9 cellular contexts compared by ENCODE assay signal in the genomic region with DNA sequence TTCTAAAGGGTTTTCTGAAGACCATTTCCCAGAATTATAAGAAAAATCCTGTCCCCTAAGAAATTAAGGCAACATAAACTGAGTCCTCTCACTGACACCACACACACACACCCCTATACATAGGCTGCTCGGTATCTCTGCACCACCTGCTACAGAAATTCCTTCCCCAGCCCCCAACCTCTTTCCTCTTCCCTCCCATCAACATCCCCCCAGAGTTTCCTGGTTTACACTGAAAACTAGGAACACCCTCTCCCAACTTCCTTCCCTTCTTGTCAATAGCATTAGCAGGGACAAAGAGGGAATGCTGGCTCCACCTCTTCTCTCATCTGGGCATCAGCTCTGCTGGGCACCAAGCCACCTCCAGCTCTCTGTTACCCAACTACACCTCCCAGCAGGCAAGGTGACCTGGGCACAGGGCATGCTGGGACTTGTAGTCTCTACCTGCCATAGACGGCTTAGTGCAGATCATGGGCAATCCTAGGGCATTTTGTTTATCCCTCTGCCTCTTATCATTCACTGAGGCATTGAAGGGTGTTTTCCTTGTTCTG. TPM values are rescaled to one million over a fixed set of nuclear protein-coding genes. Genes with fewer than 3 reads are reported as not detected.
DNase-seq lines count a peak whose midpoint lies in the region; ATAC-seq and TF ChIP-seq lines count a peak whose summit lies in the region.
"Had no signal": no experiment of that assay in that cellular context is flagged by ENCODE, and none has a peak within 500 bp of the region (broad histone marks: within the 10 kb centered on the region; RNA-seq: fewer than 3 reads in every experiment).

No MANE protein-coding gene starts in this region.

- peaks cover 16% of the 10 kb centered on the region for H3K4me1 Mint-ChIP-seq in activated CD4-positive, alpha-beta T cell treated with anti-CD3 and anti-CD28 coated beads, Interleukin-2, amount 10 ng/mL, durations not matched to agents 24 days and 14 days

- no peaks in the 10 kb centered on the region for H3K36me3 Mint-ChIP-seq in activated CD4-positive, alpha-beta T cell treated with anti-CD3 and anti-CD28 coated beads, Interleukin-2, amount 10 ng/mL, durations not matched to agents 24 days and 14 days (ENCODE audit: low read depth)

- intact Hi-C loops in activated CD4-positive, alpha-beta T cell treated with anti-CD3 and anti-CD28 coated beads, Interleukin-2, amount 10 ng/mL, durations not matched to agents 24 days and 14 days (cut with micrococcal nuclease): loop anchor here (2.0 kb wide), 1 partner anchor 95 kb away; no protein-coding TSS in a partner anchor
- intact Hi-C loops in dorsolateral prefrontal cortex (cut with DNase I): loop anchor here (2.0 to 5.0 kb wide), 5 partner anchors 19 to 130 kb away; a partner anchor contains a TSS

- H3K27ac Mint-ChIP-seq in activated CD4-positive, alpha-beta T cell treated with anti-CD3 and anti-CD28 coated beads, Interleukin-2, amount 10 ng/mL, durations not matched to agents 24 days and 14 days: no peak overlapping the region

- no peak overlapping the region for H3K4me3 Mint-ChIP-seq in activated CD4-positive, alpha-beta T cell treated with anti-CD3 and anti-CD28 coated beads, Interleukin-2, amount 10 ng/mL, durations not matched to agents 24 days and 14 days

- ATAC-seq in GM19467 (IDR thresholded peaks at IDR 0.05; ENCODE audit: unreplicated experiment): no peak

- peak overlapping the region; percentile 48 to 99 (median 93) for H3K27ac ChIP-seq in dorsolateral prefrontal cortex
- H3K27ac ChIP-seq: C4-2B had no signal

- no peaks in the 10 kb centered on the region for H3K9me3 Mint-ChIP-seq in activated CD4-positive, alpha-beta T cell treated with anti-CD3 and anti-CD28 coated beads, Interleukin-2, amount 10 ng/mL, durations not matched to agents 24 days and 14 days

- TF ChIP-seq CTCF in dorsolateral prefrontal cortex (IDR thresholded peaks at IDR 0.05 in 54 of 56, conservative IDR thresholded peaks at IDR 0.05 in 2 of 56; ENCODE audit: low read depth in 1 of 56, partially characterized antibody in 56 of 56): peak in 9 of 56 donors; percentile 4 to 33 (median 8)

- peaks cover 0 to 4% (median 0%) of the 10 kb centered on the region in 45 donors for H3K27me3 ChIP-seq in dorsolateral prefrontal cortex

- peak; percentile 24 for DNase-seq in SIG-M5 treated with dmso at 0.1 percent for 504 hours (lab: John Stamatoyannopoulos, UW; ENCODE audit: unreplicated experiment)
- DNase-seq in SIG-M5 (lab: John Stamatoyannopoulos, UW): no peak
- DNase-seq in NCI-H2196 (lab: John Stamatoyannopoulos, UW; ENCODE audit: unreplicated experiment): peak; percentile 77
- peak; percentile 88 for DNase-seq in activated CD4-positive, alpha-beta T cell treated with anti-CD3 and anti-CD28 coated beads, Interleukin-2, amount 10 ng/mL, durations not matched to agents 24 days and 14 days
- DNase-seq in dorsolateral prefrontal cortex: peak; percentile 60 to 92 (median 86)
- peak; percentile 85 to 99 for DNase-seq in lung microvascular endothelial cell (ENCODE audit: low read depth in 2 of 2)
- DNase-seq in stimulated activated CD8-positive, alpha-beta memory T cell treated with anti-CD3 and anti-CD28 coated beads, Interleukin-12 subunit alpha, Interleukin-12 subunit beta, amount 100 ng/mL, for 1 hour (ENCODE audit: low read depth): peak; percentile 40

- H3K27me3 Mint-ChIP-seq in activated CD4-positive, alpha-beta T cell treated with anti-CD3 and anti-CD28 coated beads, Interleukin-2, amount 10 ng/mL, durations not matched to agents 24 days and 14 days: peaks cover 4% of the 10 kb centered on the region

- peak overlapping the region in 19 of 59 donors; percentile 1 to 37 (median 15) for H3K4me3 ChIP-seq in dorsolateral prefrontal cortex

RNA-seq across cellular contexts. Expression of a gene that starts 15.7 kb away (rescaled TPM):
- 2.4 and 2.7 TPM in 2 replicates for total RNA-seq in activated CD4-positive, alpha-beta T cell treated with anti-CD3 and anti-CD28 coated beads, Interleukin-2, amount 10 ng/mL, durations not matched to agents 24 days and 14 days
- total RNA-seq in dorsolateral prefrontal cortex (10 to 100 TPM; 11.5 to 70.8 (median 30.0) TPM), lung microvascular endothelial cell (342 and 371 TPM in 2 replicates)

RNA-seq across cellular contexts. Expression of a gene that starts 19.1 kb away (rescaled TPM):
- 252 and 258 TPM in 2 replicates for total RNA-seq in activated CD4-positive, alpha-beta T cell treated with anti-CD3 and anti-CD28 coated beads, Interleukin-2, amount 10 ng/mL, durations not matched to agents 24 days and 14 days
- 100 to 1,000 TPM in 55 of 120 experiments, 10 to 100 TPM in 65; 57.7 to 203 (median 98.0) TPM for total RNA-seq in dorsolateral prefrontal cortex
- total RNA-seq in lung microvascular endothelial cell: 61.5 and 80.0 TPM in 2 replicates

RNA-seq across cellular contexts. Expression of a gene that starts 51.3 kb away (rescaled TPM):
- total RNA-seq in activated CD4-positive, alpha-beta T cell treated with anti-CD3 and anti-CD28 coated beads, Interleukin-2, amount 10 ng/mL, durations not matched to agents 24 days and 14 days: 16.9 and 18.8 TPM in 2 replicates
- total RNA-seq in dorsolateral prefrontal cortex (100 to 1,000 TPM; 253 to 459 (median 379) TPM), lung microvascular endothelial cell (16.6 and 22.0 TPM in 2 replicates)

Comparison
In these comparisons a context has a peak if more than half of its experiments do, and no peak if none do; other contexts are left out.
1. RNA of a gene that starts 51.3 kb away (total RNA-seq): 253 to 459 TPM in dorsolateral prefrontal cortex; 16.6 to 22.0 TPM in lung microvascular endothelial cell and 16.9 to 18.8 TPM in activated CD4-positive, alpha-beta T cell treated with anti-CD3 and anti-CD28 coated beads, Interleukin-2, amount 10 ng/mL, durations not matched to agents 24 days and 14 days; every median in the first group is over 10 times any median in the second.